ENCODE assay signal across 22 cellular contexts in genomic region chr5:112125910-112126309, GRCh38.
A peak's percentile ranks its signal among the peaks of the same experiment; 100 is the strongest.
DNase-seq lines count a peak whose midpoint lies in the region; ATAC-seq and TF ChIP-seq lines count a peak whose summit lies in the region.
"Had no signal": no experiment of that assay in that cellular context is flagged by ENCODE, and none has a peak within 500 bp of the region (broad histone marks: within the 10 kb centered on the region; RNA-seq: fewer than 3 reads in every experiment).

No MANE protein-coding gene starts in this region.

- in situ Hi-C loops in IMR-90 (cut with MboI; ENCODE audit: low sequenced_read_pairs), result no loop called here

- H3K27me3 ChIP-seq in IMR-90 (ENCODE audit: control insufficient read depth, insufficient read depth, low read length), result no peaks in the 10 kb centered on the region; the same call in 1 of the 2 replicates
- no peaks in the 10 kb centered on the region for H3K27me3 ChIP-seq in CD4-positive, alpha-beta memory T cell (ENCODE audit: insufficient read depth, low read length)
- H3K27me3 ChIP-seq: left lung had no signal

- no peak overlapping the region for H2AFZ ChIP-seq in IMR-90 (replicated peaks; ENCODE audit: low read length, poor library complexity)
- H2AFZ ChIP-seq: PC-9 had no signal

- H3K9me3 Mint-ChIP-seq in CD4-positive, alpha-beta memory T cell, result peaks cover 0 to 6% (median 3%) of the 10 kb centered on the region in 8 donors

- no peak overlapping the region for H4K5ac ChIP-seq in IMR-90 (ENCODE audit: low read depth, low read length)

- ATAC-seq in IMR-90 (ENCODE audit: low read depth) (no peak), SK-N-SH treated with all-trans-retinoic acid at 6 μM for 48 hours (peak; percentile 76), Right ventricle myocardium inferior (no peak)
- ATAC-seq: activated CD8-positive, alpha-beta T cell treated with anti-CD3 and anti-CD28 coated beads, Interleukin-2, amount 10 ng/mL, durations not matched to agents 7 days and 5 days; HepG2; left lung; T-cell had no signal

- H2AK9ac ChIP-seq in IMR-90 (replicated peaks; ENCODE audit: low read depth, low read length, poor library complexity), result no peak overlapping the region

- H3K23ac ChIP-seq in IMR-90 (ENCODE audit: low read depth, low read length), result no peak overlapping the region

- no peak overlapping the region for H3K27ac Mint-ChIP-seq in CD4-positive, alpha-beta memory T cell
- H3K27ac Mint-ChIP-seq: activated CD8-positive, alpha-beta T cell treated with anti-CD3 and anti-CD28 coated beads, Interleukin-2, amount 10 ng/mL, durations not matched to agents 7 days and 5 days; immature natural killer cell; T-cell had no signal

- H3K4me3 ChIP-seq in AG10803 (ENCODE audit: low read length) (no peak overlapping the region), IMR-90 (ENCODE audit: insufficient read depth, low read depth, low read length) (no peak overlapping the region), foreskin fibroblast (ENCODE audit: low read depth in 1 of 2, low read length in 2 of 2) (no peak overlapping the region)
- H3K4me3 ChIP-seq in CD4-positive, alpha-beta memory T cell (ENCODE audit: low read length in 2 of 2), result no peak overlapping the region
- H3K4me3 ChIP-seq: left lung, PC-9 had no signal

- no peak overlapping the region for H3K4me2 ChIP-seq in IMR-90 (ENCODE audit: low read depth, low read length)
- H3K4me2 ChIP-seq: PC-9 had no signal

- H3K4ac ChIP-seq in IMR-90 (ENCODE audit: low read depth, low read length), result no peak overlapping the region

- H3K79me1 ChIP-seq in IMR-90 (ENCODE audit: low read depth in 1 of 2, low read length in 2 of 2), result no peaks in the 10 kb centered on the region

- H3K56ac ChIP-seq in IMR-90 (ENCODE audit: extremely low read depth, insufficient read depth, low read length), result no peak overlapping the region

- peaks cover 7 to 12% of the 10 kb centered on the region in 2 donors for H3K27me3 Mint-ChIP-seq in CD4-positive, alpha-beta memory T cell

- dilution Hi-C loops in IMR-90 (cut with HindIII; ENCODE audit: low sequenced_read_pairs, unreplicated experiment), result no loop called here

- TF ChIP-seq POLR2A in IMR-90 (IDR thresholded peaks at IDR 0.05; ENCODE audit: low read depth, low read length), result no peak

- H3K14ac ChIP-seq in IMR-90 (replicated peaks; ENCODE audit: low read depth, low read length), result no peak overlapping the region

- no peaks in the 10 kb centered on the region for H3K36me3 ChIP-seq in IMR-90 (ENCODE audit: control insufficient read depth, insufficient read depth, low read length)
- H3K36me3 ChIP-seq in CD4-positive, alpha-beta memory T cell (ENCODE audit: insufficient read depth, low read length), result no peaks in the 10 kb centered on the region
- H3K36me3 ChIP-seq: left lung had no signal

- DNase-seq in AG10803 (ENCODE audit: low read depth) (peak; percentile 78), IMR-90 (peak; percentile 40), foreskin fibroblast (peak; percentile 45 to 79), Right ventricle myocardium inferior (ENCODE audit: missing footprints) (no peak), putamen (ENCODE audit: low spot score) (no peak), NCI-H1092 (lab: John Stamatoyannopoulos, UW) (no peak)
- no peak for DNase-seq in CD4-positive, alpha-beta memory T cell
- DNase-seq: activated CD8-positive, alpha-beta T cell treated with anti-CD3 and anti-CD28 coated beads, Interleukin-2, amount 10 ng/mL, durations not matched to agents 7 days and 5 days; activated effector memory CD4-positive, alpha-beta T cell treated with Interleukin-2 at 50 U/mL for 16 hours; activated T-cell treated with anti-CD3 and anti-CD28 coated beads for 4 hours; hippocampal formation; immature natural killer cell; left lung; NCI-H1048; NCI-H1930; NCI-H345; PC-9; T-cell; trophoblast cell had no signal

- H3K9ac ChIP-seq in IMR-90 (ENCODE audit: low read depth, low read length), result no peak overlapping the region

- no peaks in the 10 kb centered on the region for H3K36me3 Mint-ChIP-seq in CD4-positive, alpha-beta memory T cell
- H3K36me3 Mint-ChIP-seq: immature natural killer cell, T-cell had no signal

- H4K8ac ChIP-seq in IMR-90 (ENCODE audit: low read depth in 2 of 2, low read length in 2 of 2), result no peak overlapping the region

- no peaks in the 10 kb centered on the region for H3K4me1 Mint-ChIP-seq in CD4-positive, alpha-beta memory T cell
- H3K4me1 Mint-ChIP-seq: central memory CD8-positive, alpha-beta T cell; immature natural killer cell; T-cell had no signal

- no peak overlapping the region for H2BK120ac ChIP-seq in IMR-90 (ENCODE audit: low read depth, low read length)

- H3K4me3 Mint-ChIP-seq in CD4-positive, alpha-beta memory T cell, result no peak overlapping the region
- H3K4me3 Mint-ChIP-seq: activated CD8-positive, alpha-beta T cell treated with anti-CD3 and anti-CD28 coated beads, Interleukin-2, amount 10 ng/mL, durations not matched to agents 7 days and 5 days; central memory CD8-positive, alpha-beta T cell; immature natural killer cell; T-cell had no signal

- CTCF ChIA-PET in IMR-90 (lab: Yijun Ruan, JAX), result no interaction called here
- CTCF ChIA-PET in CD4-positive, alpha-beta memory T cell (lab: Charles Lee; ENCODE audit: partially characterized antibody), result interaction anchor here (1.1 kb wide), 1 partner anchor 575 kb away, joined by 3 read pairs; no protein-coding TSS in a partner anchor

- intact Hi-C loops in IMR-90 (cut with micrococcal nuclease) (no loop called here), Right ventricle myocardium inferior (cut with DNase I) (no loop called here)
- intact Hi-C loops in CD4-positive, alpha-beta memory T cell (cut with micrococcal nuclease), result no loop called here

- no peaks in the 10 kb centered on the region; the same call in 1 of the 2 replicates for H3K4me1 ChIP-seq in IMR-90 (ENCODE audit: control insufficient read depth, insufficient read depth, low read length)
- no peaks in the 10 kb centered on the region for H3K4me1 ChIP-seq in CD4-positive, alpha-beta memory T cell (ENCODE audit: insufficient read depth, low read length)
- H3K4me1 ChIP-seq: left lung had no signal

- TF ChIP-seq RAD21 in IMR-90 (IDR thresholded peaks at IDR 0.05; ENCODE audit: low read length), result no peak

- peaks cover under 1% of the 10 kb centered on the region for H3K9me3 ChIP-seq in IMR-90 (ENCODE audit: control insufficient read depth, insufficient read depth, low read length)
- no peaks in the 10 kb centered on the region for H3K9me3 ChIP-seq in CD4-positive, alpha-beta memory T cell (ENCODE audit: control insufficient read depth in 1 of 2, low read length in 2 of 2)
- H3K9me3 ChIP-seq: left lung had no signal

- H4K91ac ChIP-seq in IMR-90 (ENCODE audit: insufficient read depth, low read depth, low read length), result no peak overlapping the region

- no peak overlapping the region for H3K18ac ChIP-seq in IMR-90 (ENCODE audit: low read depth, low read length)

- H3K9me1 ChIP-seq in IMR-90 (ENCODE audit: insufficient read depth, low read length), result no peaks in the 10 kb centered on the region

- no peak overlapping the region for H2BK5ac ChIP-seq in IMR-90 (ENCODE audit: low read depth, low read length, poor library complexity, severe bottlenecking)

- WGBS in IMR-90 (ENCODE audit: extremely low coverage in 2 of 2, insufficient read length in 1 of 2), 2 experiments, result no CpG with 5 or more reads among the region's 2 CpGs

- no peak overlapping the region for H2AK5ac ChIP-seq in IMR-90 (ENCODE audit: low read depth, low read length)

- no peak overlapping the region for H2BK20ac ChIP-seq in IMR-90 (ENCODE audit: low read depth, low read length)

- POLR2A ChIA-PET in IMR-90 (lab: Charles Lee; ENCODE audit: unreplicated experiment), result no interaction called here
- POLR2A ChIA-PET in CD4-positive, alpha-beta memory T cell (lab: Charles Lee; ENCODE audit: partially characterized antibody), result no interaction called here

- H3K27ac ChIP-seq in IMR-90 (ENCODE audit: insufficient read depth, low read length), result no peak overlapping the region
- no peak overlapping the region for H3K27ac ChIP-seq in CD4-positive, alpha-beta memory T cell (ENCODE audit: low read depth, low read length)
- H3K27ac ChIP-seq: left lung, PC-9 had no signal

- TF ChIP-seq CTCF in AG10803 (conservative IDR thresholded peaks at IDR 0.05; ENCODE audit: low read length) (no peak), IMR-90 (conservative IDR thresholded peaks at IDR 0.05; ENCODE audit: low read depth, low read length) (no peak), foreskin fibroblast (IDR thresholded peaks at IDR 0.05; ENCODE audit: low read depth, low read length) (no peak)

- H4K20me1 ChIP-seq in IMR-90 (ENCODE audit: insufficient read depth, low read length), result no peaks in the 10 kb centered on the region

- BruUV-seq in IMR-90 (replicated peaks; lab: Mats Ljungman, UMichigan), result no TSS peak

- no peak overlapping the region for H2BK15ac ChIP-seq in IMR-90 (ENCODE audit: low read depth, low read length)

TF ChIP-seq in IMR-90, 13 proteins besides CTCF, POLR2A, EP300 and RAD21:
- TF ChIP-seq USF2 (IDR thresholded peaks at IDR 0.05; ENCODE audit: low read depth, low read length), result no peak
- TF ChIP-seq MAZ (IDR thresholded peaks at IDR 0.05; ENCODE audit: borderline replicate concordance, low read depth, low read length), result no peak

TF ChIP-seq in SK-N-SH treated with all-trans-retinoic acid at 6 μM for 48 hours, 23 proteins besides CTCF, POLR2A, EP300 and RAD21 (continues in another document):
- no peak for TF ChIP-seq GLIS3 (CRISPR knock-in tag; IDR thresholded peaks at IDR 0.05)
- TF ChIP-seq ZFP3 (CRISPR knock-in tag; IDR thresholded peaks at IDR 0.05), result no peak
- TF ChIP-seq POU6F1 (CRISPR knock-in tag; IDR thresholded peaks at IDR 0.05; ENCODE audit: borderline replicate concordance, low read depth), result no peak

Comparison
In these comparisons a context has a peak if more than half of its experiments do, and no peak if none do; other contexts are left out.
1. DNase-seq: peak in AG10803 (single experiment), IMR-90 (single experiment) and foreskin fibroblast (2 of 2); none in CD4-positive, alpha-beta memory T cell (0 of 5), Right ventricle myocardium inferior (single experiment), putamen (single experiment) and NCI-H1092 (single experiment).